In genomic region chrX:71579990-71580380, GRCh38 we compare ENCODE assay signal across 14 cellular contexts. TPM values are rescaled to one million over a fixed set of nuclear protein-coding genes. Genes with fewer than 3 reads are reported as not detected.
"Had no signal": no experiment of that assay in that cellular context is flagged by ENCODE, and none has a peak within 500 bp of the region (broad histone marks: within the 10 kb centered on the region; RNA-seq: fewer than 3 reads in every experiment).

No MANE protein-coding gene starts in this region.

- H3K27me3 Mint-ChIP-seq: memory B cell had no signal

- H3K27ac ChIP-seq: ascending aorta, left lung, prostate gland, right lobe of liver had no signal

- DNase-seq: activated gamma-delta T cell; activated T-cell treated with anti-CD3 and anti-CD28 coated beads, Interleukin-2, amount 50 U/mL, for 1 hour; hippocampal formation; kidney; left lung; nephron progenitor cell; occipital lobe; right lobe of liver had no signal

- H3K4me3 Mint-ChIP-seq: memory B cell, nephron progenitor cell had no signal

- H3K27me3 ChIP-seq: ascending aorta, left lung, right lobe of liver had no signal

- H3K4me1 Mint-ChIP-seq: memory B cell, nephron progenitor cell had no signal

- H3K4me1 ChIP-seq: ascending aorta, left lung, prostate gland, right lobe of liver had no signal

- H3K9me3 Mint-ChIP-seq: memory B cell had no signal

- ATAC-seq: left lung had no signal

- H3K36me3 ChIP-seq: prostate gland had no signal

- H3K9me3 ChIP-seq: ascending aorta, left lung, prostate gland, right lobe of liver had no signal

- H3K4me3 ChIP-seq: ascending aorta, left lung, prostate gland, right lobe of liver had no signal

- H3K27ac Mint-ChIP-seq: memory B cell had no signal

RNA-seq across cellular contexts. Expression of gene CXCR3, which starts 38.3 kb away (rescaled TPM):
- total RNA-seq: ascending aorta, bronchial epithelial cell, esophagus mucosa, glomerular endothelial cell, occipital lobe had no signal
